ENCODE assay signal across 25 cellular contexts in genomic region chr7:112745635-112746034, GRCh38.
"Had no signal": no experiment of that assay in that cellular context is flagged by ENCODE, and none has a peak within 500 bp of the region (broad histone marks: within the 10 kb centered on the region; RNA-seq: fewer than 3 reads in every experiment).

No MANE protein-coding gene starts in this region.

- H3K9me2 ChIP-seq: SK-N-SH had no signal

- H2AFZ ChIP-seq: PC-9 had no signal

- H3K27me3 ChIP-seq: Peyer's patch, SJSA1 had no signal

- H3K9ac ChIP-seq: SK-N-SH had no signal

- DNase-seq: KBM-7; MV-4-11; NCI-H1048; NCI-H1105; NCI-H1417; NCI-H1436 treated with DMSO at 0.1 percent for 48 hours; NCI-H1694; NCI-H187 treated with DMSO at 0.1 percent for 48 hours; NCI-H2029 treated with DMSO at 0.1 percent for 48 hours; NCI-H2171 treated with DMSO at 0.1 percent for 48 hours; NCI-H345; NCI-H446 treated with DMSO at 0.1 percent for 48 hours; NCI-H510A treated with DMSO at 0.1 percent for 48 hours; NCI-H526; NCI-H82; NK-92 treated with Interleukin-12 subunit alpha and Interleukin-12 subunit beta, amount 100 ng/mL, for 24 hours; OCI-M1; PC-9; Peyer's patch; Right ventricle myocardium superior; RPMI8226; SIG-M5; SK-N-SH; SW 1271 had no signal

- H3K4me3 ChIP-seq: PC-9, Peyer's patch, SJSA1 had no signal

- H3K4me2 ChIP-seq: PC-9, SK-N-SH had no signal

- H3K9me3 ChIP-seq: SJSA1, SK-N-SH had no signal

- H3K27ac ChIP-seq: PC-9, Peyer's patch, SJSA1 had no signal

- H3K36me3 ChIP-seq: Peyer's patch, SJSA1 had no signal
